In genomic region chr1:28936528-28936927, GRCh38 we compare ENCODE assay signal across 32 cellular contexts.
"Had no signal": no experiment of that assay in that cellular context is flagged by ENCODE, and none has a peak within 500 bp of the region (broad histone marks: within the 10 kb centered on the region; RNA-seq: fewer than 3 reads in every experiment).

No MANE protein-coding gene starts in this region.

- H3K4me3 ChIP-seq: ascending aorta, breast epithelium, cardiac muscle cell, coronary artery, dorsolateral prefrontal cortex had no signal

- H3K27me3 Mint-ChIP-seq: activated CD4-positive, alpha-beta memory T cell treated with anti-CD3 and anti-CD28 coated beads, Interleukin-2, amount 10 ng/mL, durations not matched to agents 7 days and 5 days; activated CD4-positive, alpha-beta T cell treated with anti-CD3 and anti-CD28 coated beads for 36 hours; activated CD4-positive, alpha-beta T cell treated with anti-CD3 and anti-CD28 coated beads, Interleukin-2, amount 10 ng/mL, durations not matched to agents 7 days and 5 days; activated CD8-positive, alpha-beta memory T cell treated with anti-CD3 and anti-CD28 coated beads, Interleukin-2, amount 10 ng/mL, durations not matched to agents 7 days and 5 days; activated naive CD8-positive, alpha-beta T cell treated with anti-CD3 and anti-CD28 coated beads for 36 hours; activated T-helper 17 cell treated with anti-CD3 and anti-CD28 coated beads, Interleukin-2, amount 50 U/mL, for 72 hours; dendritic cell treated with granulocyte-macrophage colony-stimulating factor and Interleukin-4, amounts not matched to agents 40 ng/mL and 50 ng/mL, for 4 days had no signal

- H3K9me3 Mint-ChIP-seq: activated T-cell treated with anti-CD3 and anti-CD28 coated beads, Interleukin-2, amount 50 U/mL, for 4 hours; activated T-helper 17 cell treated with anti-CD3 and anti-CD28 coated beads, Interleukin-2, amount 50 U/mL, for 72 hours; dendritic cell treated with granulocyte-macrophage colony-stimulating factor and Interleukin-4, amounts not matched to agents 40 ng/mL and 50 ng/mL, for 4 days; endodermal cell had no signal

- ATAC-seq: activated CD4-positive, alpha-beta T cell treated with anti-CD3 and anti-CD28 coated beads for 36 hours; activated CD8-positive, alpha-beta memory T cell treated with anti-CD3 and anti-CD28 coated beads, Interleukin-2, amount 10 ng/mL, durations not matched to agents 7 days and 5 days; activated T-cell treated with anti-CD3 and anti-CD28 coated beads, Interleukin-2, amount 50 U/mL, for 4 hours; activated T-helper 17 cell treated with anti-CD3 and anti-CD28 coated beads, Interleukin-2, amount 50 U/mL, for 72 hours; esophagus mucosa had no signal

- H3K36me3 ChIP-seq: ascending aorta, breast epithelium, cardiac muscle cell had no signal

- H3K4me3 Mint-ChIP-seq: activated CD4-positive, alpha-beta memory T cell treated with anti-CD3 and anti-CD28 coated beads, Interleukin-2, amount 10 ng/mL, durations not matched to agents 7 days and 5 days; activated CD4-positive, alpha-beta T cell treated with anti-CD3 and anti-CD28 coated beads for 36 hours; activated CD4-positive, alpha-beta T cell treated with anti-CD3 and anti-CD28 coated beads, Interleukin-2, amount 10 ng/mL, durations not matched to agents 7 days and 5 days; activated CD8-positive, alpha-beta memory T cell treated with anti-CD3 and anti-CD28 coated beads, Interleukin-2, amount 10 ng/mL, durations not matched to agents 7 days and 5 days; activated naive CD8-positive, alpha-beta T cell treated with anti-CD3 and anti-CD28 coated beads for 36 hours; activated T-cell treated with anti-CD3 and anti-CD28 coated beads, Interleukin-2, amount 50 U/mL, for 4 hours; brain; dendritic cell treated with granulocyte-macrophage colony-stimulating factor and Interleukin-4, amounts not matched to agents 40 ng/mL and 50 ng/mL, for 4 days; endodermal cell had no signal

- H3K4me1 ChIP-seq: ascending aorta, breast epithelium had no signal

- H3K27ac ChIP-seq: ascending aorta, breast epithelium, cardiac muscle cell, coronary artery, dorsolateral prefrontal cortex had no signal

- H3K27me3 ChIP-seq: ascending aorta, breast epithelium, cardiac muscle cell, dorsolateral prefrontal cortex had no signal

- DNase-seq: activated CD4-positive, alpha-beta memory T cell treated with anti-CD3 and anti-CD28 coated beads, Interleukin-2, amount 10 ng/mL, durations not matched to agents 7 days and 5 days; activated CD4-positive, alpha-beta T cell treated with anti-CD3 and anti-CD28 coated beads for 36 hours; activated CD4-positive, alpha-beta T cell treated with anti-CD3 and anti-CD28 coated beads, Interleukin-2, amount 10 ng/mL, durations not matched to agents 7 days and 5 days; activated CD4-positive, alpha-beta T cell treated with anti-CD3 and anti-CD28 coated beads, Interleukin-2, amount 50 U/mL, for 4 hours; activated CD4-positive, CD25-positive, alpha-beta regulatory T cell; activated CD4-positive, CD25-positive, alpha-beta regulatory T cell treated with anti-CD3 and anti-CD28 coated beads, Interleukin-2, amount 50 U/mL, for 72 hours; activated CD8-positive, alpha-beta memory T cell treated with anti-CD3 and anti-CD28 coated beads, Interleukin-2, amount 10 ng/mL, durations not matched to agents 7 days and 5 days; activated CD8-positive, alpha-beta memory T cell treated with anti-CD3 and anti-CD28 coated beads, Interleukin-2, amount 50 U/mL, for 4 hours; activated effector memory CD4-positive, alpha-beta T cell treated with Interleukin-2 at 50 U/mL for 16 hours; activated gamma-delta T cell treated with Interleukin-2 at 50 U/mL for 16 hours; activated naive CD4-positive, alpha-beta T cell treated with anti-CD3 and anti-CD28 coated beads, Interleukin-2, amount 50 U/mL, for 16 hours; activated naive CD4-positive, alpha-beta T cell treated with Interleukin-2 at 50 U/mL for 16 hours; activated naive CD8-positive, alpha-beta T cell treated with anti-CD3 and anti-CD28 coated beads for 36 hours; activated T-cell treated with anti-CD3 and anti-CD28 coated beads, Interleukin-2, amount 50 U/mL, for 4 hours; central memory CD4-positive, alpha-beta T cell; cerebellar nuclear complex; dorsolateral prefrontal cortex; effector memory CD4-positive, alpha-beta T cell; endodermal cell; foreskin fibroblast; head of caudate nucleus; hippocampal formation; T-helper 1 cell; T-helper 2 cell had no signal

- H3K9me3 ChIP-seq: ascending aorta, breast epithelium had no signal

- H3K27ac Mint-ChIP-seq: activated CD4-positive, alpha-beta memory T cell treated with anti-CD3 and anti-CD28 coated beads, Interleukin-2, amount 10 ng/mL, durations not matched to agents 7 days and 5 days; activated CD4-positive, alpha-beta T cell treated with anti-CD3 and anti-CD28 coated beads for 36 hours; activated CD4-positive, alpha-beta T cell treated with anti-CD3 and anti-CD28 coated beads, Interleukin-2, amount 10 ng/mL, durations not matched to agents 7 days and 5 days; activated naive CD8-positive, alpha-beta T cell treated with anti-CD3 and anti-CD28 coated beads for 36 hours; activated T-helper 17 cell treated with anti-CD3 and anti-CD28 coated beads, Interleukin-2, amount 50 U/mL, for 72 hours; brain; dendritic cell treated with granulocyte-macrophage colony-stimulating factor and Interleukin-4, amounts not matched to agents 40 ng/mL and 50 ng/mL, for 4 days; endodermal cell had no signal
